Comparison of ENCODE assay signal across 1 cellular context in the genomic region with DNA sequence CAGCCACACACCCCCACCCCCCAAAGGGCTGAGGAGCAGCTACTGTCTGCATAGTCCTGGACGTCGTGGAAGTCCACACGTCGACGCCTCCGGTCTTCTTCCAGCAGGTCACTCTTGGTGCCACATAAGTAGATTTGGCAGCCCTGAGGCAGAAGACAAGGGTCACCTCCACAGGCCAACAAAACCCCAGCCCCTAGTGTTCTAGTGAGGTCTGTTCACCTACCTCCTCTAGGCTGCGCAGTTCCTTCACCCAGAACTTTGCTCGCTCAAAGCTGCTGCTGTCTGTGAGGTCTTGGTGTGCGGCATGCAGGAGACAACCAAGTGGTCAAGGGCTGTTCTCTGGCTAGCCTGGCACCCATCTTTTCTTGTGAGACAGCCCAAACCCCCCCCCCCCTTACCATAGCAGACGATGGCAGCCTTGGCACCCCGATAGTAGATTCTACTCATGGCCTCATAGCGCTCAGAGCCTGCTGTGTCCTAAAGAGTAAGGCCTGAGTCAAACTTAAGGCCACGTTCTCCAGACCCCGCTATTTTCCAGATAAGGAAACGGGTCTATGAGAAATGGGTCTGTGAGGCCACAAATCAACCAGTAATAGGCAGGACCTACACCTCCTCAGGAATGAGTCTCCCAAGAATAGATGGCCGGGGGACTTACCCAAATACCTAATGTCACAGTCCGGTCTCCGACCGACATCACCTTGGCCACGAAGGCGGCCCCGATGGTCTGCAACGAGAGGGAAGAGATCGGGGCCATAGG.
TF ChIP-seq lines count a peak whose summit lies in the region.

No MANE protein-coding gene starts in this region.

TF ChIP-seq in endothelial cell of umbilical vein, 7 proteins besides CTCF, POLR2A, EP300 and RAD21:
- TF ChIP-seq MYC (IDR thresholded peaks at IDR 0.05; ENCODE audit: low read depth, low read length) (no peak), FOS (IDR thresholded peaks at IDR 0.05; ENCODE audit: borderline replicate concordance, insufficient read depth, low read length) (no peak), GATA2 (IDR thresholded peaks at IDR 0.05; ENCODE audit: insufficient read depth, insufficient read length, low read depth, low read length) (no peak), EZH2 (IDR thresholded peaks at IDR 0.05; ENCODE audit: borderline replicate concordance, low read depth, low read length, severe bottlenecking) (no peak), JUN (IDR thresholded peaks at IDR 0.05; ENCODE audit: borderline replicate concordance, insufficient read depth, insufficient read length, low read depth) (no peak), POLR2AphosphoS5 (IDR thresholded peaks at IDR 0.05; ENCODE audit: insufficient read depth, low read depth, low read length) (no peak)
- TF ChIP-seq, protein P1, sequence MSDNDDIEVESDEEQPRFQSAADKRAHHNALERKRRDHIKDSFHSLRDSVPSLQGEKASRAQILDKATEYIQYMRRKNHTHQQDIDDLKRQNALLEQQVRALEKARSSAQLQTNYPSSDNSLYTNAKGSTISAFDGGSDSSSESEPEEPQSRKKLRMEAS (IDR thresholded peaks at IDR 0.05; ENCODE audit: insufficient read depth, insufficient read length) = no peak
